Comparison of ENCODE assay signal across 8 cellular contexts in the genomic region with DNA sequence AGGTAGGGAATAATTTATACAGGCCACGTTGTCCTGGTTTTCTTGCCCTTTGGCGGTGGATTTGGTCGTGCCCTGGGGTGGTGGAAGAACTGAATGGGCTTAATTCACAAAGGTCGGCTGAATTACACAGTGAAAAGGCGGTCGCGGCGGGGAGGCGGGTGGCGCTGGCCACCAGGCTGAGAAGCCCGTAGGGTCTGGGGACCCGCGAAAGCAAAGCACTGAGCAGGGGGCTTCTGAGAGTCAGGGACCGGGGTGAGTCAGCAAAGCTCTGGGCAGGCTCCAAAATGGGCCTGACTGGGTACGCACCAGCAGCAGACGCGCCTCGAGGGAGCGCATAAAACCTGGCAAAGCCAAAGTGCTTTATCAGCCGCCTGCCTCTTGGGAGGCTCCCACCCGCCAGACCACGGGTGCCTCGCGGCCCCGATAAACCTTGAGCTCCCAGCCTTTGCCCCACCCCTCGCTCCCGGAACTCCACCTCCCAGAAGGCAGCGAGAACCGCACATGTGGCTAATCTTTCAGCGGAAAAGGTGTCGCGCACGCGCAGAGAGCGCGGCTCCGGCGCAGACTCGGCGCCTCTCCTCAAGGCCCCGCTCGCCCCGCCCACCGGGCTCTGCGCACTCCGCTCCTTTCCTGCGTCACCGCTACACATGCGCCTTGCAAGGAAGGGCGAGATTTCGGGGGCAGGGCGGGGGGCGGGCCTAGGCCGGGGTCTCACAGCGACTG. TPM values are rescaled to one million over a fixed set of nuclear protein-coding genes. Genes with fewer than 3 reads are reported as not detected.
DNase-seq lines count a peak whose midpoint lies in the region; ATAC-seq lines count a peak whose summit lies in the region.

No MANE protein-coding gene starts in this region.

- no peaks in the 10 kb centered on the region for H3K27me3 Mint-ChIP-seq in effector memory CD8-positive, alpha-beta T cell
- H3K27me3 Mint-ChIP-seq in memory B cell = no peaks in the 10 kb centered on the region

- ATAC-seq in GM21360 (IDR thresholded peaks at IDR 0.05; ENCODE audit: unreplicated experiment) (peak; percentile 85), memory B cell (ENCODE audit: low read depth) (peak; percentile 90)
- ATAC-seq in effector memory CD8-positive, alpha-beta T cell (replicated peaks) = peak; percentile 88

- H3K9me3 Mint-ChIP-seq in effector memory CD8-positive, alpha-beta T cell = no peaks in the 10 kb centered on the region
- H3K9me3 Mint-ChIP-seq in memory B cell = no peaks in the 10 kb centered on the region

- H3K4me1 Mint-ChIP-seq in effector memory CD8-positive, alpha-beta T cell (ENCODE audit: low read depth in 2 of 2) = peaks cover 33 to 40% of the 10 kb centered on the region in 2 donors
- H3K4me1 Mint-ChIP-seq in memory B cell = peaks cover 30% of the 10 kb centered on the region

- peak; percentile 97 for DNase-seq in COLO668 (lab: John Stamatoyannopoulos, UW; ENCODE audit: unreplicated experiment)
- DNase-seq in HT-29 (ENCODE audit: low spot score) = peak; percentile 98
- peak; percentile 99 for DNase-seq in NK-92 treated with Interleukin-12 subunit alpha and Interleukin-12 subunit beta, amount 100 ng/mL, for 24 hours (lab: John Stamatoyannopoulos, UW)
- DNase-seq in activated CD8-positive, alpha-beta memory T cell treated with anti-CD3 and anti-CD28 coated beads for 48 hours (ENCODE audit: low read depth in 2 of 3, low spot score in 2 of 3) = peak; percentile 95 to 100 (median 96)
- peak; percentile 98 to 99 (median 98) for DNase-seq in effector memory CD8-positive, alpha-beta T cell
- DNase-seq in memory B cell (ENCODE audit: low spot score in 2 of 2) = peak; percentile 95 to 99
- DNase-seq in stimulated activated CD8-positive, alpha-beta memory T cell treated with anti-CD3 and anti-CD28 coated beads, Interleukin-12 subunit alpha, Interleukin-12 subunit beta, amount 100 ng/mL, for 1 hour (ENCODE audit: low read depth) = peak; percentile 98

- peak overlapping the region; percentile 94 to 96 for H3K27ac Mint-ChIP-seq in effector memory CD8-positive, alpha-beta T cell
- peak overlapping the region; percentile 93 for H3K27ac Mint-ChIP-seq in memory B cell

- peak overlapping the region; percentile 84 to 89 for H3K4me3 Mint-ChIP-seq in effector memory CD8-positive, alpha-beta T cell
- H3K4me3 Mint-ChIP-seq in memory B cell = peak overlapping the region; percentile 96

- peaks cover 57% of the 10 kb centered on the region for H3K36me3 Mint-ChIP-seq in effector memory CD8-positive, alpha-beta T cell (ENCODE audit: insufficient read depth)
- peaks cover 29% of the 10 kb centered on the region for H3K36me3 Mint-ChIP-seq in memory B cell

RNA-seq across cellular contexts. Expression of gene ABCF3, which starts 0.4 kb away (rescaled TPM):
- 42.3 and 51.3 TPM in 2 replicates for total RNA-seq in HT-29 (2014; rRNA removed; shearing (Covaris generic))

RNA-seq across cellular contexts. Expression of gene AP2M1, which starts 11.0 kb away (rescaled TPM):
- 280 and 309 TPM in 2 replicates for total RNA-seq in HT-29 (2014; rRNA removed; shearing (Covaris generic))

RNA-seq across cellular contexts. Expression of gene DVL3, which starts 30.4 kb away (rescaled TPM):
- total RNA-seq in HT-29 (2014; rRNA removed; shearing (Covaris generic)) = 75.1 and 83.9 TPM in 2 replicates

RNA-seq across cellular contexts. Expression of gene VWA5B2, which starts 43.8 kb away (rescaled TPM):
- 0.63 and 1.4 TPM in 2 replicates for total RNA-seq in HT-29 (2014; rRNA removed; shearing (Covaris generic))

RNA-seq across cellular contexts. Expression of gene EIF2B5, which starts 50.5 kb away (rescaled TPM):
- 36.2 and 44.8 TPM in 2 replicates for total RNA-seq in HT-29 (2014; rRNA removed; shearing (Covaris generic))

Comparison
In these comparisons a context has a peak if more than half of its experiments do, and no peak if none do; other contexts are left out.
1. Peak in every context shown above with its lines: DNase-seq and ATAC-seq.